In the genomic region with DNA sequence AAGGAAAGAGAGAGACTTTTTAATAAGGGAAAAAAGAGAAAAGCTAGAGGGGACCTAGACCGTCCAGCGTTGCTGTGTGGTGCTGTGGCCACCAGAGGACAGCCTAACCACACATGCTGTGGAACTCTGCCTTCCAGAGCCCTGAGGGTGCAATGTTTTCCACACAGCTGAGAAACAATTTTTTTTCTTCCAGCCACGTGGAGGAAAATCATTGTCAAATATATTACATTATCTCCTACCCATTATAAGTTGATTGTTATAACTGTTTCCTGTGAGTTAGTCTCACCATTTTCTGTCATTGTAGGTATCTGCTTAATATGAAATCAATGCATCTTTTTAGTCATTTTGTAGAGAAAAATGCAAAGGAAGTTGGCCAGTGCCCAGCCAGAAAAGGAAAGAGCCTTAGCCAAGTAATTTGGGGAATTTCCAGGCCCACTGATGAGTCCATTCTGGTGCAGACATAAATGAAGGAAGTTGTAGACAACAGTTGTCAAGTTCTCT, we compare ENCODE assay signal across 8 cellular contexts. TPM values are rescaled to one million over a fixed set of nuclear protein-coding genes. Genes with fewer than 3 reads are reported as not detected.
A peak's percentile ranks its signal among the peaks of the same experiment; 100 is the strongest.
DNase-seq lines count a peak whose midpoint lies in the region; ATAC-seq and TF ChIP-seq lines count a peak whose summit lies in the region.

No MANE protein-coding gene starts in this region.

- DNase-seq in AG20443 (ENCODE audit: low spot score) (peak; percentile 87), NCI-H226 (peak; percentile 66), mesothelial cell of epicardium (ENCODE audit: low spot score in 2 of 2, unreplicated experiment in 2 of 2) (peak; percentile 32 to 70)
- DNase-seq in activated CD4-positive, alpha-beta T cell treated with anti-CD3 and anti-CD28 coated beads, Interleukin-2, amount 50 U/mL, for 24 hours (ENCODE audit: low read depth in 1 of 2, low spot score in 1 of 2): peak; percentile 6 to 33
- DNase-seq in effector CD8-positive, alpha-beta T cell (lab: John Stamatoyannopoulos, UW): peak; percentile 4
- DNase-seq in stimulated activated CD8-positive, alpha-beta memory T cell treated with anti-CD3 and anti-CD28 coated beads, Interleukin-7, amount 100 ng/mL, for 1 hour (ENCODE audit: low read depth in 2 of 2): peak; percentile 22 to 25

- peak; percentile 79 for TF ChIP-seq CTCF in mesothelial cell of epicardium (IDR thresholded peaks at IDR 0.05; ENCODE audit: unreplicated experiment)

- H3K4me1 Mint-ChIP-seq in mesothelial cell of epicardium: peaks cover 15% of the 10 kb centered on the region

- peak; percentile 93 for ATAC-seq in GM18519 (IDR thresholded peaks at IDR 0.05; ENCODE audit: low FRiP score, unreplicated experiment)
- ATAC-seq in HG02981 (IDR thresholded peaks at IDR 0.05; ENCODE audit: unreplicated experiment): peak; percentile 99

- H3K27ac Mint-ChIP-seq in mesothelial cell of epicardium: peak overlapping the region; percentile 60

- H3K9me3 Mint-ChIP-seq in mesothelial cell of epicardium: no peaks in the 10 kb centered on the region

- peaks cover 3% of the 10 kb centered on the region for H3K36me3 Mint-ChIP-seq in mesothelial cell of epicardium

- peaks cover 13% of the 10 kb centered on the region for H3K27me3 Mint-ChIP-seq in mesothelial cell of epicardium (ENCODE audit: low read depth)

- no peak overlapping the region for H3K4me3 Mint-ChIP-seq in mesothelial cell of epicardium

RNA-seq across cellular contexts. Expression of gene MRPL19, which starts 5.9 kb away (rescaled TPM):
- total RNA-seq in mesothelial cell of epicardium: 47.6 to 51.7 TPM (median 49.9 TPM) in 3 replicates

Comparison
In these comparisons a context has a peak if more than half of its experiments do, and no peak if none do; other contexts are left out.
1. Peak in every context shown above with its lines: DNase-seq and ATAC-seq.
2. DNase-seq: peak in every context shown above with its lines; median percentile 87 in AG20443; 66 in NCI-H226; 51 in mesothelial cell of epicardium; 24 in stimulated activated CD8-positive, alpha-beta memory T cell treated with anti-CD3 and anti-CD28 coated beads, Interleukin-7, amount 100 ng/mL, for 1 hour; 20 in activated CD4-positive, alpha-beta T cell treated with anti-CD3 and anti-CD28 coated beads, Interleukin-2, amount 50 U/mL, for 24 hours; 4 in effector CD8-positive, alpha-beta T cell.